Comparison of ENCODE assay signal across 18 cellular contexts in genomic region chr2:71685073-71685848, GRCh38.
DNase-seq lines count a peak whose midpoint lies in the region; ATAC-seq and TF ChIP-seq lines count a peak whose summit lies in the region.
"Had no signal": no experiment of that assay in that cellular context is flagged by ENCODE, and none has a peak within 500 bp of the region (broad histone marks: within the 10 kb centered on the region; RNA-seq: fewer than 3 reads in every experiment).

No MANE protein-coding gene starts in this region.

- H3K9me3 ChIP-seq in right atrium auricular region (no peaks in the 10 kb centered on the region), upper lobe of right lung (no peaks in the 10 kb centered on the region)
- H3K9me3 ChIP-seq: neutrophil, SJSA1 had no signal

- H3K4me3 ChIP-seq in right atrium auricular region (no peak overlapping the region), upper lobe of right lung (no peak overlapping the region)
- H3K4me3 ChIP-seq: SJSA1 had no signal

- peaks cover 15% of the 10 kb centered on the region for H3K36me3 ChIP-seq in right atrium auricular region
- no peaks in the 10 kb centered on the region for H3K36me3 ChIP-seq in upper lobe of right lung

- intact Hi-C loops in Right ventricle myocardium inferior (cut with DNase I) (no loop called here), cardiac septum (cut with DNase I) (loop anchor here (2.0 to 5.0 kb wide), 2 partner anchors 16 to 68 kb away; no protein-coding TSS in a partner anchor), upper lobe of right lung (cut with DNase I) (loop anchor here (10.0 kb wide), 1 partner anchor 1270 kb away; no protein-coding TSS in a partner anchor)

- TF ChIP-seq CTCF in right atrium auricular region (IDR thresholded peaks at IDR 0.05) (no peak), upper lobe of right lung (IDR thresholded peaks at IDR 0.05) (no peak)

- peak overlapping the region; percentile 56 to 58 for H3K27ac ChIP-seq in right atrium auricular region
- H3K27ac ChIP-seq in upper lobe of right lung: no peak overlapping the region
- H3K27ac ChIP-seq: neutrophil, SJSA1 had no signal

- H3K4me1 ChIP-seq in right atrium auricular region: peaks cover 0 to 35% of the 10 kb centered on the region in 2 donors
- H3K4me1 ChIP-seq in upper lobe of right lung: no peaks in the 10 kb centered on the region
- H3K4me1 ChIP-seq: SJSA1 had no signal

- no peaks in the 10 kb centered on the region for H3K27me3 ChIP-seq in right atrium auricular region
- no peaks in the 10 kb centered on the region for H3K27me3 ChIP-seq in upper lobe of right lung
- H3K27me3 ChIP-seq: neutrophil, SJSA1 had no signal

- DNase-seq in Right ventricle myocardium inferior (ENCODE audit: missing footprints) (no peak), cardiac septum (ENCODE audit: low spot score) (no peak), right atrium auricular region (ENCODE audit: low spot score) (no peak), pons (ENCODE audit: low spot score) (peak; percentile 9), upper lobe of right lung (peak; percentile 59), DMS114 treated with DMSO at 0.1 percent for 48 hours (lab: John Stamatoyannopoulos, UW; ENCODE audit: unreplicated experiment) (no peak)
- no peak for DNase-seq in activated CD4-positive, alpha-beta T cell treated with anti-CD3 and anti-CD28 coated beads, Interleukin-2, amount 50 U/mL, for 4 hours
- DNase-seq: activated B cell treated with CpG ODN at 0.5 μM for 24 hours; activated CD8-positive, alpha-beta T cell treated with anti-CD3 and anti-CD28 coated beads for 36 hours; activated naive CD8-positive, alpha-beta T cell treated with anti-CD3 and anti-CD28 coated beads, Interleukin-2, amount 50 U/mL, for 24 hours; activated T-cell treated with anti-CD3 and anti-CD28 coated beads, Interleukin-2, amount 50 U/mL, for 48 hours; central memory CD4-positive, alpha-beta T cell; effector memory CD8-positive, alpha-beta T cell; NCI-H1105; NCI-H526 treated with DMSO at 0.1 percent for 48 hours had no signal

- peak; percentile 64 for ATAC-seq in Right ventricle myocardium inferior
- ATAC-seq in upper lobe of right lung: no peak
- no peak for ATAC-seq in HG02938 (IDR thresholded peaks at IDR 0.05; ENCODE audit: unreplicated experiment)
- ATAC-seq: activated CD8-positive, alpha-beta T cell treated with anti-CD3 and anti-CD28 coated beads for 36 hours; activated naive CD8-positive, alpha-beta T cell treated with anti-CD3 and anti-CD28 coated beads, Interleukin-2, amount 50 U/mL, for 24 hours; effector memory CD8-positive, alpha-beta T cell had no signal

Comparison
In these comparisons a context has a peak if more than half of its experiments do, and no peak if none do; other contexts are left out.
1. DNase-seq: peak in pons (single experiment) and upper lobe of right lung (single experiment); none in Right ventricle myocardium inferior (single experiment), cardiac septum (single experiment), right atrium auricular region (single experiment), DMS114 treated with DMSO at 0.1 percent for 48 hours (single experiment) and activated CD4-positive, alpha-beta T cell treated with anti-CD3 and anti-CD28 coated beads, Interleukin-2, amount 50 U/mL, for 4 hours (0 of 2).